In the genomic region with DNA sequence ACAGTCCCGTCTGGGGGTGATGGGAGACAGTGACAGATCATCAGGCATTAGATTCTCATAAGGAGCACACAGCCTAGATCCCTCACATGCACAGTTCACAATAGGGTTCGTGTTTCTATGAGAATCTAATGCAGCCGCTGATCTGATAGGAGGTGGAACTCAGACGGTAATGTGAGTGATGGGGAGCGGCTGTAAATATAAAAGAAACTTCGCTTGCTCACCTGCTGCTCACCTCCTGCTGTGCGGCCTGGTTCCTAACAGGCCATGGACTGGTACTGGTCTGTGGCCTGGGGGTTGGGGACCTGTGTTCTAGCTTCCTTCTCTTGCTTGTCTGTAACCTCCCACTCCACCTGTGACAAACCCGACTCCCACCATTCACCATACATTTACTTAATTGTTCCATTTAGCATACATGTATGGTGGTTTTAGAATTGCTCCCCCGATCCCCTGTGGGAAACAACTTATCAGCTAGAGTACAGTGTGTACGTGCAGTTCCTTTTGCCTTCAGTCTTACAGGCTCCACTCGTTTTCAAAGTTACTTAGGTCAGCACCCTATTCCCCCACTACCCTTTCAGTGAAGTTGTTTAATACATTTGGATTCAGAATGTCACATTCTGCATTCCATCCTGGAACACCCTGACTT, we compare ENCODE assay signal across 18 cellular contexts. TPM values are rescaled to one million over a fixed set of nuclear protein-coding genes. Genes with fewer than 3 reads are reported as not detected.
DNase-seq lines count a peak whose midpoint lies in the region; ATAC-seq and TF ChIP-seq lines count a peak whose summit lies in the region.
"Had no signal": no experiment of that assay in that cellular context is flagged by ENCODE, and none has a peak within 500 bp of the region (broad histone marks: within the 10 kb centered on the region; RNA-seq: fewer than 3 reads in every experiment).

No MANE protein-coding gene starts in this region.

- no peaks in the 10 kb centered on the region for H3K36me3 ChIP-seq in GM23248 (ENCODE audit: low read depth)
- H3K36me3 ChIP-seq in adrenal gland (replicated peaks in 1 of 2), result peaks cover 0 to 3% of the 10 kb centered on the region in 2 donors
- no peaks in the 10 kb centered on the region for H3K36me3 ChIP-seq in hepatocyte (replicated peaks; ENCODE audit: insufficient read depth, low read depth)
- peaks cover 0 to 20% (median 13%) of the 10 kb centered on the region in 4 donors for H3K36me3 ChIP-seq in stomach
- H3K36me3 ChIP-seq in gastrocnemius medialis, result no peaks in the 10 kb centered on the region

- DNase-seq in GM23248 (no peak), adrenal gland (no peak), hepatocyte (ENCODE audit: low spot score) (no peak), stomach (no peak), gastrocnemius medialis (no peak), GDM1 (lab: John Stamatoyannopoulos, UW) (no peak)
- DNase-seq in activated naive CD4-positive, alpha-beta T cell treated with anti-CD3 and anti-CD28 coated beads, Interleukin-2, amount 50 U/mL, for 16 hours, result no peak
- DNase-seq: activated CD4-positive, alpha-beta T cell treated with anti-CD3 and anti-CD28 coated beads for 1 hour; activated CD8-positive, alpha-beta memory T cell treated with anti-CD3 and anti-CD28 coated beads, Interleukin-2, amount 50 U/mL, for 48 hours; activated naive CD4-positive, alpha-beta T cell treated with Interleukin-2 at 50 U/mL for 16 hours; endodermal cell; immature natural killer cell; NCI-H1048; NCI-H82; RPMI8226 had no signal

- H3K4me2 ChIP-seq in GM23248 (ENCODE audit: unreplicated experiment) (no peak overlapping the region), hepatocyte (no peak overlapping the region)

- no peaks in the 10 kb centered on the region for H3K9me2 ChIP-seq in GM23248 (ENCODE audit: insufficient read depth)
- no peaks in the 10 kb centered on the region for H3K9me2 ChIP-seq in hepatocyte (replicated peaks; ENCODE audit: insufficient read depth)

- H3F3A ChIP-seq in GM23248 (ENCODE audit: insufficient read depth), result peaks cover 72% of the 10 kb centered on the region

- TF ChIP-seq CTCF in adrenal gland (IDR thresholded peaks at IDR 0.05), result no peak
- no peak for TF ChIP-seq CTCF in hepatocyte (IDR thresholded peaks at IDR 0.05; ENCODE audit: poor library complexity)
- TF ChIP-seq CTCF in stomach (IDR thresholded peaks at IDR 0.05), result no peak
- no peak for TF ChIP-seq CTCF in gastrocnemius medialis (IDR thresholded peaks at IDR 0.05 in 4 of 5, conservative IDR thresholded peaks at IDR 0.05 in 1 of 5)

- ATAC-seq in HG02938 (IDR thresholded peaks at IDR 0.05; ENCODE audit: unreplicated experiment) (no peak), gastrocnemius medialis (no peak)

- no peak for TF ChIP-seq EP300 in stomach (IDR thresholded peaks at IDR 0.05)

- WGBS in GM23248 (ENCODE audit: low coverage in 1 of 2, low lambda C conversion rate in 2 of 2, missing lambda C conversion rate in 2 of 2), 2 experiments, result 96 to 98% methylated on average over 11 of the region's 11 CpGs
- WGBS in adrenal gland, 4 donors, result 92 to 97% (median 96%) methylated on average over 11 of the region's 11 CpGs
- 94% methylated on average over 11 of the region's 11 CpGs for WGBS in hepatocyte (ENCODE audit: low lambda C conversion rate, missing lambda C conversion rate)
- WGBS in stomach, 5 donors, result 92 to 97% (median 94%) methylated on average over 11 of the region's 11 CpGs

- H4K20me1 ChIP-seq in GM23248 (ENCODE audit: insufficient read depth) (no peaks in the 10 kb centered on the region), hepatocyte (ENCODE audit: insufficient read depth, poor library complexity, severe bottlenecking) (no peaks in the 10 kb centered on the region)

- in situ Hi-C loops in GM23248 (cut with MboI) (no loop called here), gastrocnemius medialis (cut with MboI; ENCODE audit: low sequenced_read_pairs in 4 of 4) (no loop called here)

- TF ChIP-seq POLR2A in adrenal gland (IDR thresholded peaks at IDR 0.05) (no peak), stomach (IDR thresholded peaks at IDR 0.05) (no peak), gastrocnemius medialis (IDR thresholded peaks at IDR 0.05) (no peak)

- H3K9me3 ChIP-seq in GM23248 (ENCODE audit: low read depth) (no peaks in the 10 kb centered on the region), adrenal gland (replicated peaks in 1 of 3) (no peaks in the 10 kb centered on the region), hepatocyte (ENCODE audit: low read depth) (no peaks in the 10 kb centered on the region), stomach (no peaks in the 10 kb centered on the region), gastrocnemius medialis (no peaks in the 10 kb centered on the region)

- H3K4me1 ChIP-seq in GM23248 (ENCODE audit: insufficient read depth) (peaks cover 55% of the 10 kb centered on the region), adrenal gland (replicated peaks in 1 of 2) (peaks cover 26 to 55% of the 10 kb centered on the region in 2 donors), hepatocyte (ENCODE audit: insufficient read depth) (peaks cover 37% of the 10 kb centered on the region), stomach (peaks cover 56 to 90% (median 73%) of the 10 kb centered on the region in 4 donors), gastrocnemius medialis (peaks cover 38 to 42% of the 10 kb centered on the region in 2 donors)

- intact Hi-C loops in adrenal gland (cut with DNase I), result no loop called here
- intact Hi-C loops in stomach (cut with DNase I; ENCODE audit: low total_unique reads), result no loop called here
- intact Hi-C loops in gastrocnemius medialis (cut with DNase I; ENCODE audit: low total_unique reads), result no loop called here

- H3K9ac ChIP-seq in GM23248, result peak overlapping the region; percentile 71; the same call in 1 of the 2 replicates

- H3K27me3 ChIP-seq in GM23248 (replicated peaks; ENCODE audit: insufficient read depth), result no peaks in the 10 kb centered on the region
- no peaks in the 10 kb centered on the region for H3K27me3 ChIP-seq in adrenal gland
- H3K27me3 ChIP-seq in hepatocyte, result no peaks in the 10 kb centered on the region
- H3K27me3 ChIP-seq in stomach, result no peaks in the 10 kb centered on the region
- no peaks in the 10 kb centered on the region for H3K27me3 ChIP-seq in gastrocnemius medialis
- H3K27me3 ChIP-seq: cardiac muscle cell had no signal

- H3K27ac ChIP-seq in GM23248 (peak overlapping the region; percentile 93), adrenal gland (peak overlapping the region in 4 of 5 donors; percentile 40 to 73 (median 66)), hepatocyte (peak overlapping the region; percentile 77), stomach (peak overlapping the region in 4 of 5 donors; percentile 65 to 84 (median 77)), gastrocnemius medialis (peak overlapping the region in 1 of 4 donors; percentile 4)
- H3K27ac ChIP-seq: cardiac muscle cell had no signal

- no peak overlapping the region for H2AFZ ChIP-seq in GM23248
- H2AFZ ChIP-seq in hepatocyte, result no peak overlapping the region

- no peak overlapping the region for H3K4me3 ChIP-seq in GM23248
- no peak overlapping the region for H3K4me3 ChIP-seq in adrenal gland
- no peak overlapping the region for H3K4me3 ChIP-seq in hepatocyte
- H3K4me3 ChIP-seq in stomach, result no peak overlapping the region
- H3K4me3 ChIP-seq in gastrocnemius medialis, result no peak overlapping the region
- H3K4me3 ChIP-seq: cardiac muscle cell had no signal

- H3K79me2 ChIP-seq in GM23248 (ENCODE audit: insufficient read depth) (peaks cover 81% of the 10 kb centered on the region), hepatocyte (peaks cover 75% of the 10 kb centered on the region)

RNA-seq across cellular contexts. Expression of gene MANBAL, which starts 4.0 kb away (rescaled TPM):
- 23.6 and 24.8 TPM in 2 replicates for total RNA-seq in GM23248 (2014; rRNA removed; shearing (Covaris generic))
- polyA plus RNA-seq in GM23248 (2016; fragmentation: Nextera tagmentation; extraction: Ambion mirVana) (96.3 and 105 TPM in 2 replicates), adrenal gland (100 to 1,000 TPM in 1 of 3 donors, 10 to 100 TPM in 2; 53.7 to 101 (median 67.3) TPM), hepatocyte (84.1 and 93.9 TPM in 2 replicates), stomach (10 to 100 TPM; 43.5 to 57.7 (median 57.5) TPM)
- total RNA-seq in adrenal gland (100 to 1,000 TPM in 1 of 8 donors, 10 to 100 TPM in 7; 13.9 to 364 (median 54.8) TPM), hepatocyte (35.4 and 43.8 TPM in 2 replicates), stomach (10 to 100 TPM in 3 of 5 donors, 1 to 10 TPM in 2; 2.3 to 27.5 (median 15.2) TPM), gastrocnemius medialis (10 to 100 TPM in 1 of 4 donors, 1 to 10 TPM in 3; 6.6 to 11.8 (median 7.5) TPM)

RNA-seq across cellular contexts. Expression of gene GHRH, which starts 31.8 kb away (rescaled TPM):
- total RNA-seq in GM23248 (2014; rRNA removed; shearing (Covaris generic)), result not detected in 2 replicates
- not detected in 2 replicates for polyA plus RNA-seq in GM23248 (2016; fragmentation: Nextera tagmentation; extraction: Ambion mirVana)
- total RNA-seq in adrenal gland, result not detected
- polyA plus RNA-seq in adrenal gland, result 10 to 100 TPM in 1 of 3 donors, under 1 TPM in 1, not detected in 1; 0.91 to 26.1 TPM
- not detected in 2 replicates for total RNA-seq in hepatocyte
- polyA plus RNA-seq in hepatocyte, result not detected in 2 replicates
- not detected for total RNA-seq in stomach
- polyA plus RNA-seq in stomach, result not detected
- total RNA-seq in gastrocnemius medialis, result not detected
- total RNA-seq: endodermal cell, glomerular endothelial cell had no signal
- polyA plus RNA-seq: immature natural killer cell had no signal

RNA-seq across cellular contexts. Expression of gene SRC, which starts 52.5 kb away (rescaled TPM):
- total RNA-seq in GM23248 (2014; rRNA removed; shearing (Covaris generic)), result 28.6 and 29.8 TPM in 2 replicates
- polyA plus RNA-seq in GM23248 (2016; fragmentation: Nextera tagmentation; extraction: Ambion mirVana) (13.9 and 17.0 TPM in 2 replicates), adrenal gland (10 to 100 TPM; 45.6 to 68.6 (median 49.0) TPM), hepatocyte (55.1 and 56.4 TPM in 2 replicates), stomach (10 to 100 TPM; 40.7 to 47.4 (median 47.2) TPM)
- total RNA-seq in adrenal gland (10 to 100 TPM; 40.1 to 83.0 (median 58.5) TPM), hepatocyte (45.5 and 69.8 TPM in 2 replicates), stomach (100 to 1,000 TPM in 1 of 5 donors, 10 to 100 TPM in 4; 31.6 to 471 (median 69.8) TPM), gastrocnemius medialis (1 to 10 TPM; 1.0 to 2.3 (median 1.8) TPM)
